ENCODE assay signal across 8 cellular contexts in the genomic region with DNA sequence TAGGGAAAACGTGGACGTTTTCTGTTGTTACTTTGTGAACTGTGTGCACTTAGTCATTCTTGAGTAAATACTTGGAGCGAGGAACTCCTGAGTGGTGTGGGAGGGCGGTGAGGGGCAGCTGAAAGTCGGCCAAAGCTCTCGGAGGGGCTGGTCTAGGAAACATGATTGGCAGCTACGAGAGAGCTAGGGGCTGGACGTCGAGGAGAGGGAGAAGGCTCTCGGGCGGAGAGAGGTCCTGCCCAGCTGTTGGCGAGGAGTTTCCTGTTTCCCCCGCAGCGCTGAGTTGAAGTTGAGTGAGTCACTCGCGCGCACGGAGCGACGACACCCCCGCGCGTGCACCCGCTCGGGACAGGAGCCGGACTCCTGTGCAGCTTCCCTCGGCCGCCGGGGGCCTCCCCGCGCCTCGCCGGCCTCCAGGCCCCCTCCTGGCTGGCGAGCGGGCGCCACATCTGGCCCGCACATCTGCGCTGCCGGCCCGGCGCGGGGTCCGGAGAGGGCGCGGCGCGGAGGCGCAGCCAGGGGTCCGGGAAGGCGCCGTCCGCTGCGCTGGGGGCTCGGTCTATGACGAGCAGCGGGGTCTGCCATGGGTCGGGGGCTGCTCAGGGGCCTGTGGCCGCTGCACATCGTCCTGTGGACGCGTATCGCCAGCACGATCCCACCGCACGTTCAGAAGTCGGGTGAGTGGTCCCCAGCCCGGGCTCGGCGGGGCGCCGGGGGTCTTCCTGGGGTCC. TPM values are rescaled to one million over a fixed set of nuclear protein-coding genes. Genes with fewer than 3 reads are reported as not detected.
A peak's percentile ranks its signal among the peaks of the same experiment; 100 is the strongest.
DNase-seq lines count a peak whose midpoint lies in the region; ATAC-seq, FAIRE-seq and TF ChIP-seq lines count a peak whose summit lies in the region.

Gene TGFBR2, plus strand, starts transcription at position 301 of the 731 bp plus-strand sequence. Its CDS starts 283 bp downstream, at position 584.

- H3K9ac ChIP-seq in mammary epithelial cell (ENCODE audit: insufficient read depth, low read length) = peak within 1 kb of the TSS; percentile 99

- no peaks in the 10 kb centered on the region for H4K20me1 ChIP-seq in mammary epithelial cell (ENCODE audit: insufficient read depth, low read length)

- CTCF ChIA-PET in mammary epithelial cell (lab: Charles Lee; ENCODE audit: low non-redundant PET) = interaction anchor here (0.7 to 1.0 kb wide), 3 partner anchors 13 to 262 kb away, joined by 3 to 8 read pairs (median 4); no protein-coding TSS in a partner anchor

- DNase-seq in GM12892 (ENCODE audit: insufficient read length) (peak; percentile 42), NCI-H1105 treated with DMSO at 0.1 percent for 48 hours (lab: John Stamatoyannopoulos, UW) (peak; percentile 31), mammary epithelial cell (peak; percentile 98), iPS-NIHi7 (ENCODE audit: extremely low spot score) (peak; percentile 91), smooth muscle cell of the brain vasculature (ENCODE audit: low read depth, low spot score) (peak; percentile 96), NCI-H1930 (lab: John Stamatoyannopoulos, UW) (no peak)

- peak within 1 kb of the TSS; percentile 99 for H3K27ac ChIP-seq in mammary epithelial cell (ENCODE audit: insufficient read depth, low read depth, low read length)

- peaks cover 49% of the 10 kb centered on the region for H3K79me2 ChIP-seq in mammary epithelial cell (ENCODE audit: insufficient read depth, low read length)

- H3K4me1 ChIP-seq in mammary epithelial cell (ENCODE audit: insufficient read depth, low read length) = peaks cover 33% of the 10 kb centered on the region

- H3K4me3 ChIP-seq in WI38 (ENCODE audit: low read depth, low read length) (peak within 1 kb of the TSS; percentile 89), mammary epithelial cell (replicated peaks in 1 of 3; ENCODE audit: insufficient read depth in 1 of 3, low read depth in 2 of 3, low read length in 3 of 3) (peak within 1 kb of the TSS; percentile 97 to 100 (median 97))

- ATAC-seq in HG02623 (IDR thresholded peaks at IDR 0.05; ENCODE audit: unreplicated experiment) = peak; percentile 76

- intact Hi-C loops in mammary epithelial cell (cut with micrococcal nuclease) = loop anchor here (1.0 to 10.0 kb wide), 10 partner anchors 20 to 408 kb away; no protein-coding TSS in a partner anchor

- H2AFZ ChIP-seq in mammary epithelial cell (ENCODE audit: low read depth, low read length) = peak within 1 kb of the TSS; percentile 62

- WGBS in mammary epithelial cell (ENCODE audit: low coverage, missing lambda C conversion rate) = under 1% methylated on average over 14 of the region's 71 CpGs

- dilution Hi-C loops in mammary epithelial cell (cut with HindIII; ENCODE audit: low sequenced_read_pairs) = no loop called here

- H3K4me2 ChIP-seq in mammary epithelial cell (ENCODE audit: insufficient read depth, low read depth, low read length) = peak within 1 kb of the TSS; percentile 89

- no peaks in the 10 kb centered on the region for H3K27me3 ChIP-seq in mammary epithelial cell (ENCODE audit: insufficient read depth, low read length)

- peak; percentile 36 for FAIRE-seq in GM12892 (lab: Jason Lieb, UNC)

- in situ Hi-C loops in mammary epithelial cell (cut with MboI; ENCODE audit: low sequenced_read_pairs in 2 of 2) = loop anchor here (5.0 to 25.0 kb wide), 3 partner anchors 92 to 269 kb away; no protein-coding TSS in a partner anchor

- no peaks in the 10 kb centered on the region for H3K36me3 ChIP-seq in mammary epithelial cell (ENCODE audit: insufficient read depth, low read length)

- no peaks in the 10 kb centered on the region for H3K9me3 ChIP-seq in mammary epithelial cell (replicated peaks; ENCODE audit: insufficient read depth, low read length)

- TF ChIP-seq POLR2A in GM12892 (IDR thresholded peaks at IDR 0.05; ENCODE audit: low read depth, low read length) = no peak

- BruUV-seq in mammary epithelial cell (replicated peaks; lab: Mats Ljungman, UMichigan) = TSS peak; percentile 15

- 0 out of 2 replicates have a peak, but pooled peaks have one; percentile 7 for TF ChIP-seq CTCF in WI38 (IDR thresholded peaks at IDR 0.05; ENCODE audit: low read depth, low read length)
- peak; percentile 1 to 37 for TF ChIP-seq CTCF in mammary epithelial cell (conservative IDR thresholded peaks at IDR 0.05 in 1 of 2, IDR thresholded peaks at IDR 0.05 in 1 of 2; ENCODE audit: extremely low read depth in 1 of 2, insufficient read depth in 1 of 2, low read depth in 1 of 2, low read length in 2 of 2)

RNA-seq across cellular contexts. Expression of gene TGFBR2, which starts in this region (rescaled TPM):
- 0.15 TPM for polyA plus RNA-seq in GM12892 (2012; ENCODE audit: missing spikeins)
- total RNA-seq in mammary epithelial cell = 100 to 1,000 TPM; 149 to 179 TPM
- 289 TPM for polyA plus RNA-seq in mammary epithelial cell
- polyA minus RNA-seq in mammary epithelial cell = 320 TPM

Comparison
In these comparisons a context has a peak if more than half of its experiments do, and no peak if none do; other contexts are left out.
1. DNase-seq: peak in GM12892 (single experiment), NCI-H1105 treated with DMSO at 0.1 percent for 48 hours (single experiment), mammary epithelial cell (single experiment), iPS-NIHi7 (single experiment) and smooth muscle cell of the brain vasculature (single experiment); none in NCI-H1930 (0 of 2).